In the genomic region with DNA sequence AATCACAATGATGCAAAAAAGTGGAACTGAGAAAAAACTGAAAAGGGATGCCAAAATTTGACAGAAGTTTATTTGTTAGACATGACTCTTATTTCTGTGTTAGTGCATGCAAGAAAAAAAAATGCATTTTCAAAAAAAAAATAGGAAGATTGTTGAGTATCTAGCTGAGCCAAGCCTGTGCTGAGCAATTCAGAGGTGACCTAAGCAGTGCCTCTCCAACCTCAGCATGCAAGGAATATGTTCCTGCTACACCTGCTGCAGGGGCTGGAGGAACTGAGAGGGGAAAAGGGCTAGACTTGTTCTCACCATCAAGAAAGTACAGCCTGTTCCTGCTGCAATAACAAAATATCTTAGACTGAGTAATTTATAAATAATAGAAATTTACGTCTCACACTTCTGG, we compare ENCODE assay signal across 1 cellular context.
TF ChIP-seq lines count a peak whose summit lies in the region.

No MANE protein-coding gene starts in this region.

TF ChIP-seq in HepG2, 621 proteins besides CTCF, POLR2A, EP300 and RAD21:
- TF ChIP-seq, protein P1, sequence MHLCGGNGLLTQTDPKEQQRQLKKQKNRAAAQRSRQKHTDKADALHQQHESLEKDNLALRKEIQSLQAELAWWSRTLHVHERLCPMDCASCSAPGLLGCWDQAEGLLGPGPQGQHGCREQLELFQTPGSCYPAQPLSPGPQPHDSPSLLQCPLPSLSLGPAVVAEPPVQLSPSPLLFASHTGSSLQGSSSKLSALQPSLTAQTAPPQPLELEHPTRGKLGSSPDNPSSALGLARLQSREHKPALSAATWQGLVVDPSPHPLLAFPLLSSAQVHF (CRISPR knock-in tag; IDR thresholded peaks at IDR 0.05) = no peak
- TF ChIP-seq, protein P2, sequence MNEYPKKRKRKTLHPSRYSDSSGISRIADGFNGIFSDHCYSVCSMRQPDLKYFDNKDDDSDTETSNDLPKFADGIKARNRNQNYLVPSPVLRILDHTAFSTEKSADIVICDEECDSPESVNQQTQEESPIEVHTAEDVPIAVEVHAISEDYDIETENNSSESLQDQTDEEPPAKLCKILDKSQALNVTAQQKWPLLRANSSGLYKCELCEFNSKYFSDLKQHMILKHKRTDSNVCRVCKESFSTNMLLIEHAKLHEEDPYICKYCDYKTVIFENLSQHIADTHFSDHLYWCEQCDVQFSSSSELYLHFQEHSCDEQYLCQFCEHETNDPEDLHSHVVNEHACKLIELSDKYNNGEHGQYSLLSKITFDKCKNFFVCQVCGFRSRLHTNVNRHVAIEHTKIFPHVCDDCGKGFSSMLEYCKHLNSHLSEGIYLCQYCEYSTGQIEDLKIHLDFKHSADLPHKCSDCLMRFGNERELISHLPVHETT (CRISPR knock-in tag; conservative IDR thresholded peaks at IDR 0.05) = no peak
- TF ChIP-seq, protein P3, sequence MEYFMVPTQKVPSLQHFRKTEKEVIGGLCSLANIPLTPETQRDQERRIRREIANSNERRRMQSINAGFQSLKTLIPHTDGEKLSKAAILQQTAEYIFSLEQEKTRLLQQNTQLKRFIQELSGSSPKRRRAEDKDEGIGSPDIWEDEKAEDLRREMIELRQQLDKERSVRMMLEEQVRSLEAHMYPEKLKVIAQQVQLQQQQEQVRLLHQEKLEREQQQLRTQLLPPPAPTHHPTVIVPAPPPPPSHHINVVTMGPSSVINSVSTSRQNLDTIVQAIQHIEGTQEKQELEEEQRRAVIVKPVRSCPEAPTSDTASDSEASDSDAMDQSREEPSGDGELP (IDR thresholded peaks at IDR 0.05; ENCODE audit: borderline replicate concordance, low read depth) = no peak
- TF ChIP-seq DR1 (CRISPR knock-in tag; IDR thresholded peaks at IDR 0.05) (no peak), USF2 (IDR thresholded peaks at IDR 0.05; ENCODE audit: low read depth, low read length) (no peak), USF2 (CRISPR knock-in tag; IDR thresholded peaks at IDR 0.05; ENCODE audit: borderline replicate concordance) (no peak), ZNF513 (CRISPR knock-in tag; conservative IDR thresholded peaks at IDR 0.05) (no peak), RFXAP (CRISPR knock-in tag; IDR thresholded peaks at IDR 0.05; ENCODE audit: borderline replicate concordance) (no peak), MXI1 (IDR thresholded peaks at IDR 0.05; ENCODE audit: borderline replicate concordance, low read depth, low read length) (no peak), GMEB2 (CRISPR knock-in tag; IDR thresholded peaks at IDR 0.05; ENCODE audit: low read depth) (no peak)
TF ChIP-seq in HepG2: peak in this region for 0.
